ENCODE assay signal across 8 cellular contexts in genomic region chr13:40189885-40190655, GRCh38.
DNase-seq lines count a peak whose midpoint lies in the region; ATAC-seq and TF ChIP-seq lines count a peak whose summit lies in the region.

No MANE protein-coding gene starts in this region.

- DNase-seq in CD4-positive, alpha-beta memory T cell = no peak
- no peak for DNase-seq in activated CD8-positive, alpha-beta T cell treated with anti-CD3 and anti-CD28 coated beads for 36 hours
- peak; percentile 98 for DNase-seq in globus pallidus (ENCODE audit: low spot score)
- DNase-seq in pons (ENCODE audit: low spot score) = peak; percentile 97
- DNase-seq in omental fat pad (ENCODE audit: low spot score) = no peak
- DNase-seq in stimulated activated CD4-positive, alpha-beta T cell treated with anti-CD3 and anti-CD28 coated beads, Interleukin-12 subunit alpha, Interleukin-12 subunit beta, amount 100 ng/mL, for 4 hours = no peak
- DNase-seq in NCI-H524 (lab: John Stamatoyannopoulos, UW) = no peak

- POLR2A ChIA-PET in CD4-positive, alpha-beta memory T cell (lab: Charles Lee; ENCODE audit: partially characterized antibody) = interaction anchor here (0.7 to 5.2 kb wide), 21 partner anchors 12 to 587 kb away, joined by 3 to 36 read pairs (median 5); partner anchors contain the start of gene FOXO1
- POLR2A ChIA-PET in activated CD8-positive, alpha-beta T cell treated with anti-CD3 and anti-CD28 coated beads for 36 hours (lab: Charles Lee) = interaction anchor here (0.8 to 3.0 kb wide), 7 partner anchors 14 to 88 kb away, joined by 3 to 9 read pairs (median 4); no protein-coding TSS in a partner anchor

- intact Hi-C loops in CD4-positive, alpha-beta memory T cell (cut with micrococcal nuclease) = loop anchor here (5.0 kb wide), 6 partner anchors 43 to 587 kb away; no protein-coding TSS in a partner anchor
- intact Hi-C loops in activated CD8-positive, alpha-beta T cell treated with anti-CD3 and anti-CD28 coated beads for 36 hours (cut with micrococcal nuclease) = loop anchor here (10.0 kb wide), 1 partner anchor 475 kb away; the partner anchor contains the start of gene FOXO1

- no peak for TF ChIP-seq CTCF in activated CD8-positive, alpha-beta T cell treated with anti-CD3 and anti-CD28 coated beads for 36 hours (IDR thresholded peaks at IDR 0.05)
- no peak for TF ChIP-seq CTCF in omental fat pad (IDR thresholded peaks at IDR 0.05)

- H3K4me1 ChIP-seq in CD4-positive, alpha-beta memory T cell (ENCODE audit: insufficient read depth, low read length) = peaks cover 74% of the 10 kb centered on the region

- peak overlapping the region; percentile 37 to 49 for H3K4me3 ChIP-seq in CD4-positive, alpha-beta memory T cell (ENCODE audit: low read length in 2 of 2)

- H3K27me3 Mint-ChIP-seq in CD4-positive, alpha-beta memory T cell = no peaks in the 10 kb centered on the region
- H3K27me3 Mint-ChIP-seq in activated CD8-positive, alpha-beta T cell treated with anti-CD3 and anti-CD28 coated beads for 36 hours = no peaks in the 10 kb centered on the region

- peaks cover 0 to 3% of the 10 kb centered on the region in 2 donors for H3K36me3 Mint-ChIP-seq in CD4-positive, alpha-beta memory T cell
- peaks cover 3% of the 10 kb centered on the region for H3K36me3 Mint-ChIP-seq in activated CD8-positive, alpha-beta T cell treated with anti-CD3 and anti-CD28 coated beads for 36 hours (ENCODE audit: low read depth)

- no peaks in the 10 kb centered on the region for H3K9me3 Mint-ChIP-seq in CD4-positive, alpha-beta memory T cell
- no peaks in the 10 kb centered on the region for H3K9me3 Mint-ChIP-seq in activated CD8-positive, alpha-beta T cell treated with anti-CD3 and anti-CD28 coated beads for 36 hours

- no peaks in the 10 kb centered on the region for H3K9me3 ChIP-seq in CD4-positive, alpha-beta memory T cell (ENCODE audit: control insufficient read depth in 1 of 2, low read length in 2 of 2)

- peak; percentile 4 for ATAC-seq in activated CD8-positive, alpha-beta T cell treated with anti-CD3 and anti-CD28 coated beads for 36 hours
- ATAC-seq in omental fat pad (ENCODE audit: low FRiP score) (no peak), HG03469 (IDR thresholded peaks at IDR 0.05; ENCODE audit: unreplicated experiment) (no peak)

- CTCF ChIA-PET in CD4-positive, alpha-beta memory T cell (lab: Charles Lee; ENCODE audit: partially characterized antibody) = interaction anchor here (0.7 to 3.3 kb wide), 17 partner anchors 10 to 587 kb away, joined by 3 to 11 read pairs (median 4); no protein-coding TSS in a partner anchor
- CTCF ChIA-PET in activated CD8-positive, alpha-beta T cell treated with anti-CD3 and anti-CD28 coated beads for 36 hours (lab: Charles Lee) = interaction anchor here (0.8 to 7.1 kb wide), 7 partner anchors 10 to 248 kb away, joined by 3 to 41 read pairs (median 8); no protein-coding TSS in a partner anchor

- H3K4me3 Mint-ChIP-seq in CD4-positive, alpha-beta memory T cell = peak overlapping the region in 7 of 8 donors; percentile 83 to 91 (median 84)
- H3K4me3 Mint-ChIP-seq in activated CD8-positive, alpha-beta T cell treated with anti-CD3 and anti-CD28 coated beads for 36 hours = peak overlapping the region; percentile 15

- peak overlapping the region; percentile 56 for H3K27ac ChIP-seq in CD4-positive, alpha-beta memory T cell (ENCODE audit: low read depth, low read length)

- H3K27me3 ChIP-seq in CD4-positive, alpha-beta memory T cell (ENCODE audit: insufficient read depth, low read length) = no peaks in the 10 kb centered on the region

- H3K4me1 Mint-ChIP-seq in CD4-positive, alpha-beta memory T cell = peaks cover 67 to 85% (median 75%) of the 10 kb centered on the region in 4 donors
- H3K4me1 Mint-ChIP-seq in activated CD8-positive, alpha-beta T cell treated with anti-CD3 and anti-CD28 coated beads for 36 hours (ENCODE audit: low read depth) = peaks cover 75% of the 10 kb centered on the region

- peak overlapping the region; percentile 95 to 98 (median 96) for H3K27ac Mint-ChIP-seq in CD4-positive, alpha-beta memory T cell
- H3K27ac Mint-ChIP-seq in activated CD8-positive, alpha-beta T cell treated with anti-CD3 and anti-CD28 coated beads for 36 hours = peak overlapping the region; percentile 92

- no peaks in the 10 kb centered on the region for H3K36me3 ChIP-seq in CD4-positive, alpha-beta memory T cell (ENCODE audit: insufficient read depth, low read length)

Comparison
In these comparisons a context has a peak if more than half of its experiments do, and no peak if none do; other contexts are left out.
1. DNase-seq: peak in globus pallidus (single experiment) and pons (single experiment); none in CD4-positive, alpha-beta memory T cell (0 of 5), activated CD8-positive, alpha-beta T cell treated with anti-CD3 and anti-CD28 coated beads for 36 hours (single experiment), omental fat pad (single experiment), stimulated activated CD4-positive, alpha-beta T cell treated with anti-CD3 and anti-CD28 coated beads, Interleukin-12 subunit alpha, Interleukin-12 subunit beta, amount 100 ng/mL, for 4 hours (single experiment) and NCI-H524 (0 of 2).